14 cellular contexts compared by ENCODE assay signal in genomic region chr3:149535395-149535685, GRCh38.
A peak's percentile ranks its signal among the peaks of the same experiment; 100 is the strongest.
DNase-seq lines count a peak whose midpoint lies in the region; ATAC-seq and TF ChIP-seq lines count a peak whose summit lies in the region.
"Had no signal": no experiment of that assay in that cellular context is flagged by ENCODE, and none has a peak within 500 bp of the region (broad histone marks: within the 10 kb centered on the region; RNA-seq: fewer than 3 reads in every experiment).

No MANE protein-coding gene starts in this region.

- H4K8ac ChIP-seq in mesenchymal stem cell (ENCODE audit: low read length), result no peak overlapping the region

- no peaks in the 10 kb centered on the region for H3K27me3 Mint-ChIP-seq in brain

- peaks cover 89% of the 10 kb centered on the region for H3K4me1 Mint-ChIP-seq in brain

- peaks cover 7 to 39% of the 10 kb centered on the region in 2 experiments for H3K36me3 ChIP-seq in mesenchymal stem cell (ENCODE audit: control insufficient read depth in 1 of 2, insufficient read depth in 2 of 2, low read depth in 1 of 2, low read length in 2 of 2)
- no peaks in the 10 kb centered on the region for H3K36me3 ChIP-seq in tibial artery

- intact Hi-C loops in tibial artery (cut with DNase I; ENCODE audit: low total_unique reads), result loop anchor here (2.0 kb wide), 1 partner anchor 123 kb away; the partner anchor contains the start of gene WWTR1

- no peak overlapping the region for H2AFZ ChIP-seq in mesenchymal stem cell (ENCODE audit: low read depth, low read length)

- no peak overlapping the region for H3K18ac ChIP-seq in mesenchymal stem cell (ENCODE audit: low read depth in 1 of 2, low read length in 2 of 2)

- TF ChIP-seq CTCF in brain (conservative IDR thresholded peaks at IDR 0.05), result no peak
- TF ChIP-seq CTCF in tibial artery (IDR thresholded peaks at IDR 0.05), result no peak

- H2BK5ac ChIP-seq in mesenchymal stem cell (ENCODE audit: low read depth, low read length, poor library complexity, severe bottlenecking), result no peak overlapping the region

- no peak overlapping the region for H2BK15ac ChIP-seq in mesenchymal stem cell (ENCODE audit: low read depth, poor library complexity, severe bottlenecking)

- peak overlapping the region; percentile 80 for H3K9ac ChIP-seq in mesenchymal stem cell (ENCODE audit: low read length)

- no peak overlapping the region for H3K23ac ChIP-seq in mesenchymal stem cell (ENCODE audit: low read length in 2 of 2)

- no peak overlapping the region for H2BK120ac ChIP-seq in mesenchymal stem cell (ENCODE audit: low read depth, low read length)

- H3K4ac ChIP-seq in mesenchymal stem cell (ENCODE audit: low read depth in 1 of 2, low read length in 2 of 2), result no peak overlapping the region

- H2BK12ac ChIP-seq in mesenchymal stem cell (ENCODE audit: low read length in 2 of 2), result no peak overlapping the region

- H2AK5ac ChIP-seq in mesenchymal stem cell (ENCODE audit: low read length, severe bottlenecking), result no peak overlapping the region

- H3K9me3 ChIP-seq in mesenchymal stem cell (ENCODE audit: control insufficient read depth, low read length), result no peaks in the 10 kb centered on the region
- no peaks in the 10 kb centered on the region for H3K9me3 ChIP-seq in tibial artery

- H3K4me1 ChIP-seq in mesenchymal stem cell (ENCODE audit: control insufficient read depth, insufficient read depth, low read depth, low read length), result peaks cover 17% of the 10 kb centered on the region
- H3K4me1 ChIP-seq in tibial artery, result peaks cover 0 to 82% (median 65%) of the 10 kb centered on the region in 4 donors

- WGBS in mesenchymal stem cell, result 50% methylated on average over 2 of the region's 4 CpGs

- H3K79me1 ChIP-seq in mesenchymal stem cell (replicated peaks; ENCODE audit: low read length, poor library complexity, severe bottlenecking), result no peaks in the 10 kb centered on the region

- H3K9me3 Mint-ChIP-seq in brain, result no peaks in the 10 kb centered on the region
- H3K9me3 Mint-ChIP-seq: activated CD8-positive, alpha-beta T cell treated with anti-CD3 and anti-CD28 coated beads for 36 hours; activated naive CD4-positive, alpha-beta T cell treated with anti-CD3 and anti-CD28 coated beads for 36 hours; stimulated activated naive CD8-positive, alpha-beta T cell treated with anti-CD3 and anti-CD28 coated beads, Interleukin-15, Interleukin-2, amounts not matched to agents 100 ng/mL and 50 ng/mL, for 24 hours had no signal

- no peak for ATAC-seq in HG03520 (IDR thresholded peaks at IDR 0.05; ENCODE audit: unreplicated experiment)
- ATAC-seq: activated CD8-positive, alpha-beta T cell treated with anti-CD3 and anti-CD28 coated beads for 36 hours had no signal

- peak overlapping the region in 1 of 2 experiments; percentile 61 for H3K4me3 ChIP-seq in mesenchymal stem cell (ENCODE audit: insufficient read depth in 1 of 2, low read depth in 1 of 2, low read length in 2 of 2)
- H3K4me3 ChIP-seq in tibial artery, result no peak overlapping the region

- peak; percentile 27 for DNase-seq in NCI-H146 (lab: John Stamatoyannopoulos, UW)
- DNase-seq in NCI-H146 treated with DMSO at 0.1 percent for 48 hours (lab: John Stamatoyannopoulos, UW; ENCODE audit: unreplicated experiment), result no peak
- DNase-seq in mesenchymal stem cell, result no peak
- DNase-seq in tibial artery, result no peak
- no peak for DNase-seq in Kasumi-1 (lab: John Stamatoyannopoulos, UW)
- DNase-seq in AG20443 (ENCODE audit: low spot score), result no peak
- DNase-seq: activated CD8-positive, alpha-beta T cell treated with anti-CD3 and anti-CD28 coated beads for 36 hours; activated naive CD4-positive, alpha-beta T cell treated with anti-CD3 and anti-CD28 coated beads for 36 hours; H7; stimulated activated CD4-positive, alpha-beta T cell treated with anti-CD3 and anti-CD28 coated beads, Interleukin-4, amount 100 ng/mL, for 4 hours; T1000 had no signal

- no peaks in the 10 kb centered on the region for H3K36me3 Mint-ChIP-seq in brain

- H3K27ac ChIP-seq in mesenchymal stem cell (ENCODE audit: low read length, poor library complexity, severe bottlenecking), result peak overlapping the region; percentile 81
- H3K27ac ChIP-seq in tibial artery, result peak overlapping the region; percentile 64 to 66

- H3K27me3 ChIP-seq in mesenchymal stem cell (ENCODE audit: control insufficient read depth in 1 of 2, insufficient read depth in 1 of 2, low read length in 2 of 2) (no peaks in the 10 kb centered on the region), tibial artery (no peaks in the 10 kb centered on the region)

- H3K4me3 Mint-ChIP-seq in brain, result peak overlapping the region; percentile 0 to 59 (median 10)
- H3K4me3 Mint-ChIP-seq: activated CD8-positive, alpha-beta T cell treated with anti-CD3 and anti-CD28 coated beads for 36 hours; activated naive CD4-positive, alpha-beta T cell treated with anti-CD3 and anti-CD28 coated beads for 36 hours; stimulated activated naive CD8-positive, alpha-beta T cell treated with anti-CD3 and anti-CD28 coated beads, Interleukin-15, Interleukin-2, amounts not matched to agents 100 ng/mL and 50 ng/mL, for 24 hours had no signal

- H3K4me2 ChIP-seq in mesenchymal stem cell (ENCODE audit: low read length, poor library complexity, severe bottlenecking), result no peak overlapping the region

- no peak overlapping the region for H4K91ac ChIP-seq in mesenchymal stem cell (ENCODE audit: low read length)

- H3K14ac ChIP-seq in mesenchymal stem cell (ENCODE audit: low read length in 2 of 2), result no peak overlapping the region

- H3K27ac Mint-ChIP-seq in brain, result peak overlapping the region in 4 of 5 experiments; percentile 21 to 93 (median 70)
- H3K27ac Mint-ChIP-seq: activated CD8-positive, alpha-beta T cell treated with anti-CD3 and anti-CD28 coated beads for 36 hours; activated naive CD4-positive, alpha-beta T cell treated with anti-CD3 and anti-CD28 coated beads for 36 hours; stimulated activated naive CD8-positive, alpha-beta T cell treated with anti-CD3 and anti-CD28 coated beads, Interleukin-15, Interleukin-2, amounts not matched to agents 100 ng/mL and 50 ng/mL, for 24 hours had no signal
